19 cellular contexts compared by ENCODE assay signal in the genomic region with DNA sequence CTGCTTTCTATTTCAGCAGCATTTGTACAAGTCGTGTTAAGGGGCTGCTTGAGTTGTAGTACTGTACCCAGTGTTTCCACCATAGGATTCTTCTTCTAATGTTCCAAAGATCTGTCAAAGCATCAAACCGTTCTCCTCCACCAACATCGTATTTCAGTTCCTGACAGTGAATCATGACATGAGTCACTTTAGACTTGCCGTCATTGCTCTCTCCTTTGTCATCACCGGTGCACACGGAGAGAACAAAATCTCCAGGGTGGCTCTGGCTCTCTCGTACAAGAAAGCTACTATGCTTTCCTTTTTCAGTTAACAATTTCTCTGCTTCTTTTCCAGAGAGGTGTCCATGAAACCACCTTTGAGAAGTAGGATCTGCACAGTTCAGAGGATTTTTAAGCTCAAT.
A peak's percentile ranks its signal among the peaks of the same experiment; 100 is the strongest.
DNase-seq lines count a peak whose midpoint lies in the region; ATAC-seq and TF ChIP-seq lines count a peak whose summit lies in the region.
"Had no signal": no experiment of that assay in that cellular context is flagged by ENCODE, and none has a peak within 500 bp of the region (broad histone marks: within the 10 kb centered on the region; RNA-seq: fewer than 3 reads in every experiment).

No MANE protein-coding gene starts in this region.

- no peaks in the 10 kb centered on the region for H3K9me2 ChIP-seq in PC-3 (replicated peaks; ENCODE audit: low read length)

- intact Hi-C loops in PC-3 (cut with micrococcal nuclease) = no loop called here

- TF ChIP-seq CTCF in PC-3 (conservative IDR thresholded peaks at IDR 0.05; ENCODE audit: low read depth, low read length) (no peak), brain microvascular endothelial cell (IDR thresholded peaks at IDR 0.05; ENCODE audit: low read depth, low read length, missing control alignments) (no peak)

- POLR2A ChIA-PET in PC-3 (lab: Charles Lee; ENCODE audit: unreplicated experiment) = no interaction called here

- CTCF ChIA-PET in PC-3 (lab: Charles Lee) = no interaction called here

- ATAC-seq in PC-3 = peak; percentile 94
- ATAC-seq: activated CD8-positive, alpha-beta T cell treated with anti-CD3 and anti-CD28 coated beads, Interleukin-2, amount 10 ng/mL, durations not matched to agents 7 days and 5 days; GM12878; sciatic nerve had no signal

- no peaks in the 10 kb centered on the region for H3F3A ChIP-seq in PC-3 (ENCODE audit: low read length, unreplicated experiment)

- in situ Hi-C loops in brain microvascular endothelial cell (cut with HindIII; ENCODE audit: low pct_ligation_motif_present, low sequenced_read_pairs) = no loop called here

- H3K36me3 ChIP-seq in PC-3 (ENCODE audit: low read depth, low read length) = no peaks in the 10 kb centered on the region
- H3K36me3 ChIP-seq in brain microvascular endothelial cell (replicated peaks) = no peaks in the 10 kb centered on the region
- H3K36me3 ChIP-seq: vagina, WERI-Rb-1 had no signal

- no peaks in the 10 kb centered on the region for H3K79me2 ChIP-seq in PC-3 (ENCODE audit: low read length)

- BruUV-seq in PC-3 (replicated peaks; lab: Mats Ljungman, UMichigan) = no TSS peak

- peak overlapping the region; percentile 28; the same call in 1 of the 2 replicates for H2AFZ ChIP-seq in PC-3 (ENCODE audit: low read length)

- no peak overlapping the region for H3K27ac ChIP-seq in PC-3 (ENCODE audit: low read length)
- H3K27ac ChIP-seq in brain microvascular endothelial cell = peak overlapping the region; percentile 31
- H3K27ac ChIP-seq: vagina, WERI-Rb-1 had no signal

- peaks cover 3% of the 10 kb centered on the region; the same call in 1 of the 2 replicates for H3K4me1 ChIP-seq in PC-3 (ENCODE audit: insufficient read depth, low read length)
- H3K4me1 ChIP-seq: vagina had no signal

- H3K4me3 ChIP-seq in PC-3 (ENCODE audit: low read length) (no peak overlapping the region), brain microvascular endothelial cell (ENCODE audit: low read depth, low read length) (no peak overlapping the region)
- H3K4me3 ChIP-seq: GM12878, vagina had no signal

- DNase-seq in Daoy (ENCODE audit: low read depth) (peak; percentile 54), PC-3 (peak; percentile 79), brain microvascular endothelial cell (peak; percentile 77), iris pigment epithelial cell (ENCODE audit: low read depth) (peak; percentile 81), DMS114 treated with DMSO at 0.1 percent for 48 hours (lab: John Stamatoyannopoulos, UW; ENCODE audit: unreplicated experiment) (no peak), NCI-H526 treated with DMSO at 0.1 percent for 48 hours (lab: John Stamatoyannopoulos, UW) (no peak), D341Med (ENCODE audit: low spot score) (no peak), germinal center (ENCODE audit: low spot score) (no peak)
- DNase-seq: activated CD8-positive, alpha-beta T cell treated with anti-CD3 and anti-CD28 coated beads, Interleukin-2, amount 10 ng/mL, durations not matched to agents 7 days and 5 days; activated T-cell treated with anti-CD3 and anti-CD28 coated beads, Interleukin-2, amount 50 U/mL, for 48 hours; NCI-H1048; NCI-H2107; NCI-H526; stimulated activated CD4-positive, alpha-beta T cell treated with anti-CD3 and anti-CD28 coated beads, Interleukin-4, amount 100 ng/mL, for 1 hour; substantia nigra; WERI-Rb-1 had no signal

- no peaks in the 10 kb centered on the region for H3K9me3 ChIP-seq in PC-3 (ENCODE audit: low read length)
- H3K9me3 ChIP-seq: vagina had no signal

- H3K4me2 ChIP-seq in PC-3 (ENCODE audit: low read length) = peak overlapping the region; percentile 17; the same call in 1 of the 2 replicates

- H4K20me1 ChIP-seq in PC-3 (ENCODE audit: low read length) = no peaks in the 10 kb centered on the region

- H3K27me3 ChIP-seq in PC-3 (ENCODE audit: low read length) (no peaks in the 10 kb centered on the region), brain microvascular endothelial cell (replicated peaks) (no peaks in the 10 kb centered on the region)
- H3K27me3 ChIP-seq: vagina had no signal

- no peak overlapping the region for H3K9ac ChIP-seq in PC-3 (ENCODE audit: low read length)

Comparison
In these comparisons a context has a peak if more than half of its experiments do, and no peak if none do; other contexts are left out.
1. DNase-seq: peak in Daoy (single experiment), PC-3 (single experiment), brain microvascular endothelial cell (single experiment) and iris pigment epithelial cell (single experiment); none in DMS114 treated with DMSO at 0.1 percent for 48 hours (single experiment), NCI-H526 treated with DMSO at 0.1 percent for 48 hours (single experiment), D341Med (single experiment) and germinal center (single experiment).